2 cellular contexts compared by ENCODE assay signal in the genomic region with DNA sequence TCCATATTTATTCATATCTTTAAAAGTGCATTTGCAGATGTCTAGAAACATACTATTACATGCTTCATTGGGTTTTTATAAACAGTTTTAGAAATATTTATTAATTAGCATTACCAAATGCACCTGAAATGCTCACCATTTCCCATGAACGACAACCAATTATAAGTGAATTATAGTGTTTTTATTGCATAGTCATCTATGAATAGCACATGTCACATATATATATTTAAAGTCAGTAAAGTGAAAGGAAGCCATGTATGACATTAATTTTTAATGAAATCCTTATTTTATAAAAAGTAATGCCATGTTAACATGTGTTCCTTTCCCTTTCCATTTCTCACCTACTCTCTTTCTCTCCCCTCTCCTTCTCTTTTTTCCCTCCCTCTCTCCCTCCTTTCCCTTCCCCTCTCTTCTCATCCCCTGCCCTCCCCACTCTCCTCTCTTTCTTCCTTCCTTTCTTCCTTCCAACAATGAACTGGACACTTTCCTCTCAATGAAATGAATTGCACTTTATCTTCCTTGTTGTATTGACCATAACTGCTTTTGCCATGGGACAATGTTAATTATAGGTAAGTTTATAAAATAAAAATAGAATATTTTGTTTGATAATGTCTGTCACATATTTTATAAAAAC.
TF ChIP-seq lines count a peak whose summit lies in the region.

No MANE protein-coding gene starts in this region.

TF ChIP-seq in HepG2, 621 proteins besides CTCF, POLR2A, EP300 and RAD21:
- TF ChIP-seq HNRNPK (IDR thresholded peaks at IDR 0.05; ENCODE audit: low read depth, low read length, poor library complexity, severe bottlenecking): peak; percentile 83
- no peak for TF ChIP-seq SMARCC2 (IDR thresholded peaks at IDR 0.05)

TF ChIP-seq in IMR-90, 13 proteins besides CTCF, POLR2A, EP300 and RAD21:
- TF ChIP-seq, protein P1, sequence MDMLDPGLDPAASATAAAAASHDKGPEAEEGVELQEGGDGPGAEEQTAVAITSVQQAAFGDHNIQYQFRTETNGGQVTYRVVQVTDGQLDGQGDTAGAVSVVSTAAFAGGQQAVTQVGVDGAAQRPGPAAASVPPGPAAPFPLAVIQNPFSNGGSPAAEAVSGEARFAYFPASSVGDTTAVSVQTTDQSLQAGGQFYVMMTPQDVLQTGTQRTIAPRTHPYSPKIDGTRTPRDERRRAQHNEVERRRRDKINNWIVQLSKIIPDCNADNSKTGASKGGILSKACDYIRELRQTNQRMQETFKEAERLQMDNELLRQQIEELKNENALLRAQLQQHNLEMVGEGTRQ (IDR thresholded peaks at IDR 0.05; ENCODE audit: low read depth, low read length): no peak
- TF ChIP-seq MXI1 (IDR thresholded peaks at IDR 0.05; ENCODE audit: borderline replicate concordance, low read depth, low read length) (no peak), MAFK (IDR thresholded peaks at IDR 0.05; ENCODE audit: low read depth, low read length) (no peak), BHLHE40 (IDR thresholded peaks at IDR 0.05; ENCODE audit: low read depth, low read length) (no peak), NFE2L2 (IDR thresholded peaks at IDR 0.05; ENCODE audit: low read depth, low read length) (no peak), SMC3 (IDR thresholded peaks at IDR 0.05; ENCODE audit: low read depth, low read length) (no peak), RCOR1 (IDR thresholded peaks at IDR 0.05; ENCODE audit: insufficient replicate concordance, low read length) (no peak)
